ENCODE assay signal across 9 cellular contexts in genomic region chr5:172003750-172004149, GRCh38. TPM values are rescaled to one million over a fixed set of nuclear protein-coding genes. Genes with fewer than 3 reads are reported as not detected.
A peak's percentile ranks its signal among the peaks of the same experiment; 100 is the strongest.
DNase-seq lines count a peak whose midpoint lies in the region; ATAC-seq and TF ChIP-seq lines count a peak whose summit lies in the region.
"Had no signal": no experiment of that assay in that cellular context is flagged by ENCODE, and none has a peak within 500 bp of the region (broad histone marks: within the 10 kb centered on the region; RNA-seq: fewer than 3 reads in every experiment).

No MANE protein-coding gene starts in this region.

- H3K27me3 Mint-ChIP-seq in activated naive CD4-positive, alpha-beta T cell treated with anti-CD3 and anti-CD28 coated beads, Interleukin-2, amount 50 U/mL, for 24 hours = no peaks in the 10 kb centered on the region
- H3K27me3 Mint-ChIP-seq in activated naive CD4-positive, alpha-beta T cell treated with anti-CD3 and anti-CD28 coated beads, Interleukin-2, amount 10 ng/mL, durations not matched to agents 7 days and 5 days = no peaks in the 10 kb centered on the region
- no peaks in the 10 kb centered on the region for H3K27me3 Mint-ChIP-seq in stimulated activated naive CD8-positive, alpha-beta T cell treated with anti-CD3 and anti-CD28 coated beads, Interleukin-15, amount 100 ng/mL, for 72 hours

- peak overlapping the region; percentile 51 for H3K27ac Mint-ChIP-seq in activated naive CD4-positive, alpha-beta T cell treated with anti-CD3 and anti-CD28 coated beads, Interleukin-2, amount 50 U/mL, for 24 hours
- no peak overlapping the region for H3K27ac Mint-ChIP-seq in activated naive CD4-positive, alpha-beta T cell treated with anti-CD3 and anti-CD28 coated beads, Interleukin-2, amount 10 ng/mL, durations not matched to agents 7 days and 5 days
- H3K27ac Mint-ChIP-seq in stimulated activated naive CD8-positive, alpha-beta T cell treated with anti-CD3 and anti-CD28 coated beads, Interleukin-15, amount 100 ng/mL, for 72 hours = peak overlapping the region; percentile 52 to 97

- TF ChIP-seq POLR2A in lower leg skin (IDR thresholded peaks at IDR 0.05) = no peak

- peak overlapping the region; percentile 52 for H3K9ac ChIP-seq in SK-N-MC (ENCODE audit: insufficient read length)

- CTCF ChIA-PET in activated naive CD4-positive, alpha-beta T cell treated with anti-CD3 and anti-CD28 coated beads, Interleukin-2, amount 10 ng/mL, durations not matched to agents 7 days and 5 days (lab: Charles Lee) = interaction anchor here (1.1 kb wide), 1 partner anchor 92 kb away, joined by 5 read pairs; no protein-coding TSS in a partner anchor

- peaks cover 84% of the 10 kb centered on the region for H3K4me1 Mint-ChIP-seq in activated naive CD4-positive, alpha-beta T cell treated with anti-CD3 and anti-CD28 coated beads, Interleukin-2, amount 50 U/mL, for 24 hours
- peaks cover 58% of the 10 kb centered on the region for H3K4me1 Mint-ChIP-seq in activated naive CD4-positive, alpha-beta T cell treated with anti-CD3 and anti-CD28 coated beads, Interleukin-2, amount 10 ng/mL, durations not matched to agents 7 days and 5 days
- peaks cover 69% of the 10 kb centered on the region for H3K4me1 Mint-ChIP-seq in stimulated activated naive CD8-positive, alpha-beta T cell treated with anti-CD3 and anti-CD28 coated beads, Interleukin-15, amount 100 ng/mL, for 72 hours

- TF ChIP-seq CTCF in fibroblast of pulmonary artery (IDR thresholded peaks at IDR 0.05; ENCODE audit: low read length, missing control alignments) (no peak), lower leg skin (IDR thresholded peaks at IDR 0.05) (no peak)

- no peaks in the 10 kb centered on the region for H3K9me3 Mint-ChIP-seq in activated naive CD4-positive, alpha-beta T cell treated with anti-CD3 and anti-CD28 coated beads, Interleukin-2, amount 50 U/mL, for 24 hours
- H3K9me3 Mint-ChIP-seq in activated naive CD4-positive, alpha-beta T cell treated with anti-CD3 and anti-CD28 coated beads, Interleukin-2, amount 10 ng/mL, durations not matched to agents 7 days and 5 days = no peaks in the 10 kb centered on the region
- H3K9me3 Mint-ChIP-seq in stimulated activated naive CD8-positive, alpha-beta T cell treated with anti-CD3 and anti-CD28 coated beads, Interleukin-15, amount 100 ng/mL, for 72 hours = no peaks in the 10 kb centered on the region

- peak overlapping the region; percentile 79 for H3K4me3 Mint-ChIP-seq in activated naive CD4-positive, alpha-beta T cell treated with anti-CD3 and anti-CD28 coated beads, Interleukin-2, amount 50 U/mL, for 24 hours
- H3K4me3 Mint-ChIP-seq in activated naive CD4-positive, alpha-beta T cell treated with anti-CD3 and anti-CD28 coated beads, Interleukin-2, amount 10 ng/mL, durations not matched to agents 7 days and 5 days = no peak overlapping the region
- H3K4me3 Mint-ChIP-seq in stimulated activated naive CD8-positive, alpha-beta T cell treated with anti-CD3 and anti-CD28 coated beads, Interleukin-15, amount 100 ng/mL, for 72 hours = peak overlapping the region; percentile 76 to 83

- H3K4me3 ChIP-seq in SK-N-MC (no peak overlapping the region; the same call in 1 of the 2 replicates), fibroblast of pulmonary artery (replicated peaks; ENCODE audit: low read depth, low read length) (peak overlapping the region; percentile 96), lower leg skin (ENCODE audit: low read depth, poor library complexity, severe bottlenecking) (no peak overlapping the region)

- no peak overlapping the region for H3K27ac ChIP-seq in SK-N-MC

- ATAC-seq in stimulated activated naive CD8-positive, alpha-beta T cell treated with anti-CD3 and anti-CD28 coated beads, Interleukin-15, amount 100 ng/mL, for 72 hours = no peak
- no peak for ATAC-seq in GM21360 (IDR thresholded peaks at IDR 0.05; ENCODE audit: unreplicated experiment)
- no peak for ATAC-seq in GM18502 (IDR thresholded peaks at IDR 0.05; ENCODE audit: poor library complexity, unreplicated experiment)

- intact Hi-C loops in lower leg skin (cut with DNase I; ENCODE audit: low total_unique reads) = no loop called here

- H3K9me3 ChIP-seq in SK-N-MC (ENCODE audit: low read depth, low read length) = no peaks in the 10 kb centered on the region
- H3K9me3 ChIP-seq: Caco-2 had no signal

- peaks cover 10% of the 10 kb centered on the region for H3K36me3 Mint-ChIP-seq in activated naive CD4-positive, alpha-beta T cell treated with anti-CD3 and anti-CD28 coated beads, Interleukin-2, amount 50 U/mL, for 24 hours
- H3K36me3 Mint-ChIP-seq in activated naive CD4-positive, alpha-beta T cell treated with anti-CD3 and anti-CD28 coated beads, Interleukin-2, amount 10 ng/mL, durations not matched to agents 7 days and 5 days = peaks cover 13% of the 10 kb centered on the region

- WGBS in lower leg skin, 2 donors = 21 to 22% methylated on average over 1 of the region's 1 CpG

- no peak for DNase-seq in activated naive CD4-positive, alpha-beta T cell treated with anti-CD3 and anti-CD28 coated beads, Interleukin-2, amount 10 ng/mL, durations not matched to agents 7 days and 5 days
- DNase-seq in SK-N-MC (ENCODE audit: low read depth, low spot score) (no peak), fibroblast of pulmonary artery (ENCODE audit: low read depth) (peak; percentile 35), lower leg skin (ENCODE audit: low spot score in 2 of 2) (no peak)
- DNase-seq in stimulated activated naive CD8-positive, alpha-beta T cell treated with anti-CD3 and anti-CD28 coated beads, Interleukin-15, amount 100 ng/mL, for 72 hours = no peak
- DNase-seq: Caco-2 had no signal

- H3K36me3 ChIP-seq in SK-N-MC (ENCODE audit: insufficient read depth, low read length) = no peaks in the 10 kb centered on the region

RNA-seq across cellular contexts. Expression of gene FBXW11, which starts 2.7 kb away (rescaled TPM):
- total RNA-seq in lower leg skin = 10 to 100 TPM; 35.9 to 56.8 (median 50.9) TPM
